Comparison of ENCODE assay signal across 9 cellular contexts in genomic region chr3:12681586-12682371, GRCh38. TPM values are rescaled to one million over a fixed set of nuclear protein-coding genes. Genes with fewer than 3 reads are reported as not detected.
A peak's percentile ranks its signal among the peaks of the same experiment; 100 is the strongest.
DNase-seq lines count a peak whose midpoint lies in the region; ATAC-seq and TF ChIP-seq lines count a peak whose summit lies in the region.
"Had no signal": no experiment of that assay in that cellular context is flagged by ENCODE, and none has a peak within 500 bp of the region (broad histone marks: within the 10 kb centered on the region; RNA-seq: fewer than 3 reads in every experiment).

No MANE protein-coding gene starts in this region.

- DNase-seq in GF-D8 (lab: John Stamatoyannopoulos, UW), result peak; percentile 95
- peak; percentile 95 for DNase-seq in SKM-1 (lab: John Stamatoyannopoulos, UW; ENCODE audit: unreplicated experiment)
- DNase-seq in foreskin keratinocyte, result peak in 1 of 2 donors; percentile 70
- DNase-seq in renal cortical epithelial cell (ENCODE audit: low read depth), result peak; percentile 67
- no peak for DNase-seq in HEK293T (ENCODE audit: extremely low spot score)
- DNase-seq in NAMALWA (ENCODE audit: low spot score), result no peak
- no peak for DNase-seq in immature natural killer cell

- peaks cover 0 to 3% (median 0%) of the 10 kb centered on the region in 3 donors for H3K36me3 Mint-ChIP-seq in immature natural killer cell

- H3K4me3 Mint-ChIP-seq in immature natural killer cell, result no peak overlapping the region

- H3K27me3 Mint-ChIP-seq in immature natural killer cell (ENCODE audit: low read depth in 3 of 3), result peaks cover 0 to 5% (median 0%) of the 10 kb centered on the region in 3 donors

- peaks cover 7% of the 10 kb centered on the region for H3K4me1 ChIP-seq in foreskin keratinocyte

- H3K4me1 Mint-ChIP-seq in immature natural killer cell, result peaks cover 0 to 1% of the 10 kb centered on the region in 2 donors

- peak; percentile 34 for TF ChIP-seq CTCF in foreskin keratinocyte (conservative IDR thresholded peaks at IDR 0.05)

- H3K27ac Mint-ChIP-seq in immature natural killer cell, result no peak overlapping the region

- ATAC-seq in foreskin keratinocyte, result peak; percentile 45
- ATAC-seq in HG03521 (IDR thresholded peaks at IDR 0.05; ENCODE audit: unreplicated experiment), result no peak
- ATAC-seq: Panc1 had no signal

- CTCF ChIA-PET in HEK293T (lab: Yijun Ruan, JAX), result interaction anchor here (0.6 kb wide), 1 partner anchor 33 kb away, joined by 3 read pairs; no protein-coding TSS in a partner anchor

- no peaks in the 10 kb centered on the region for H3K27me3 ChIP-seq in foreskin keratinocyte

- H3K9me3 Mint-ChIP-seq in immature natural killer cell, result no peaks in the 10 kb centered on the region

- POLR2A ChIA-PET in HEK293T (lab: Yijun Ruan, JAX), result no interaction called here

- no peak overlapping the region for H3K27ac ChIP-seq in foreskin keratinocyte

TF ChIP-seq in HEK293T, 16 proteins besides CTCF, POLR2A, EP300 and RAD21:
- TF ChIP-seq HDGF (IDR thresholded peaks at IDR 0.05; ENCODE audit: borderline replicate concordance) (no peak), ZNF384 (IDR thresholded peaks at IDR 0.05) (no peak), NFRKB (IDR thresholded peaks at IDR 0.05) (no peak), LEF1 (IDR thresholded peaks at IDR 0.05; ENCODE audit: borderline replicate concordance) (no peak), L3MBTL2 (conservative IDR thresholded peaks at IDR 0.05) (no peak), TARDBP (IDR thresholded peaks at IDR 0.05) (no peak), SUZ12 (IDR thresholded peaks at IDR 0.05) (no peak), BHLHE40 (IDR thresholded peaks at IDR 0.05; ENCODE audit: borderline replicate concordance) (no peak), ARNT (IDR thresholded peaks at IDR 0.05) (no peak), FOXM1 (IDR thresholded peaks at IDR 0.05; ENCODE audit: borderline replicate concordance) (no peak), ELF4 (IDR thresholded peaks at IDR 0.05) (no peak), PKNOX1 (IDR thresholded peaks at IDR 0.05) (no peak), FOXA1 (IDR thresholded peaks at IDR 0.05) (no peak), FOXK2 (IDR thresholded peaks at IDR 0.05) (no peak), CTBP1 (IDR thresholded peaks at IDR 0.05; ENCODE audit: borderline replicate concordance) (no peak), SP1 (IDR thresholded peaks at IDR 0.05) (no peak)

RNA-seq across cellular contexts. Expression of gene RAF1, which starts 17.9 kb away (rescaled TPM):
- total RNA-seq in foreskin keratinocyte (67.3 and 70.7 TPM in 2 replicates), renal cortical epithelial cell (74.8 and 96.9 TPM in 2 replicates)
- polyA plus RNA-seq in foreskin keratinocyte (34.5 and 39.1 TPM in 2 replicates), immature natural killer cell (10 to 100 TPM; 44.3 to 87.2 (median 81.7) TPM)

Comparison
In these comparisons a context has a peak if more than half of its experiments do, and no peak if none do; other contexts are left out.
1. DNase-seq: peak in GF-D8 (single experiment), SKM-1 (single experiment) and renal cortical epithelial cell (single experiment); none in HEK293T (single experiment), NAMALWA (single experiment) and immature natural killer cell (0 of 3).